In the genomic region with DNA sequence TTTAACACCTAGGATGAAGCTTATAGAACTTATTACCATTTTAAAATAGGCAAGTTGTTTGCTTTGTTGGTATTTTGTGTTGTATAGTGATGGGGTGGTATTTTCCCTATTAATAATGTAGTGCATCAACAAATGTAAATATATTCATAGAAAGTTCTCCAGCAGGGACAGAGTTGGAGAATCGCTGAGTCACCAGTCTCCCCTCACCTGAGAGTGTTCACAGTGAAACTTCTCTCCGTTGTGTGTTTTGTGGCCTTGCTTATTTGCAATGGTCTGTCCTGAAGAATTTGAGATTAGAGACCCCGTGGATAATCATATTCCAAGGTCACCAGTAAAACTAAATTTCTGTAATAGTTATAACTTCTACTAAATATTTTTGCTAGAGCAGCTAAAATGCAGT, we compare ENCODE assay signal across 24 cellular contexts.
"Had no signal": no experiment of that assay in that cellular context is flagged by ENCODE, and none has a peak within 500 bp of the region (broad histone marks: within the 10 kb centered on the region; RNA-seq: fewer than 3 reads in every experiment).

No MANE protein-coding gene starts in this region.

- H2AFZ ChIP-seq: neural progenitor cell, parathyroid adenoma had no signal

- H3K27me3 ChIP-seq: dorsolateral prefrontal cortex, gastrocnemius medialis, neural progenitor cell, testis, tibial artery had no signal

- H3K9ac ChIP-seq: neural progenitor cell, parathyroid adenoma had no signal

- H3K4me1 Mint-ChIP-seq: neural progenitor cell had no signal

- H3K9me3 ChIP-seq: gastrocnemius medialis, mucosa of descending colon, testis, tibial artery had no signal

- DNase-seq: dorsolateral prefrontal cortex; effector CD4-positive, alpha-beta T cell; gastrocnemius medialis; head of caudate nucleus; mucosa of descending colon; naive B cell; stimulated activated CD4-positive, alpha-beta T cell treated with anti-CD3 and anti-CD28 coated beads, Interleukin-2, amount 100 ng/mL, for 24 hours; stimulated activated CD4-positive, alpha-beta T cell treated with anti-CD3 and anti-CD28 coated beads, Interleukin-4, amount 100 ng/mL, for 24 hours; stimulated activated naive CD8-positive, alpha-beta T cell treated with anti-CD3 and anti-CD28 coated beads, Interleukin-15, Interleukin-2, amounts not matched to agents 100 U/mL and 50 U/mL, for 24 hours; substantia nigra; testis; tibial artery had no signal

- FAIRE-seq: colon, keratinocyte had no signal

- ATAC-seq: gastrocnemius medialis; left lobe of liver; mucosa of descending colon; sciatic nerve; stimulated activated effector memory CD8-positive, alpha-beta T cell treated with anti-CD3 and anti-CD28 coated beads, Interleukin-12 subunit alpha, Interleukin-12 subunit beta, amount 100 ng/mL, for 72 hours; stimulated activated naive CD8-positive, alpha-beta T cell treated with anti-CD3 and anti-CD28 coated beads, Interleukin-15, Interleukin-2, amounts not matched to agents 100 U/mL and 50 U/mL, for 24 hours had no signal

- H3K36me3 ChIP-seq: gastrocnemius medialis, neural progenitor cell, tibial artery had no signal

- H3K4me3 Mint-ChIP-seq: memory B cell; nephron; neural progenitor cell; stimulated activated effector memory CD8-positive, alpha-beta T cell treated with anti-CD3 and anti-CD28 coated beads, Interleukin-12 subunit alpha, Interleukin-12 subunit beta, amount 100 ng/mL, for 72 hours; type B pancreatic cell had no signal

- H3K27me3 Mint-ChIP-seq: memory B cell, naive B cell, progenitor cell of endocrine pancreas, type B pancreatic cell had no signal

- H3K4me3 ChIP-seq: dorsolateral prefrontal cortex, gastrocnemius medialis, lung, mucosa of descending colon, neural progenitor cell, testis, tibial artery had no signal

- H3K27ac ChIP-seq: dorsolateral prefrontal cortex, gastrocnemius medialis, neural progenitor cell, parathyroid adenoma, testis, tibial artery had no signal

- H3K27ac Mint-ChIP-seq: memory B cell; nephron; neural progenitor cell; progenitor cell of endocrine pancreas; stimulated activated effector memory CD8-positive, alpha-beta T cell treated with anti-CD3 and anti-CD28 coated beads, Interleukin-12 subunit alpha, Interleukin-12 subunit beta, amount 100 ng/mL, for 72 hours; type B pancreatic cell had no signal

- H3K36me3 Mint-ChIP-seq: stimulated activated effector memory CD8-positive, alpha-beta T cell treated with anti-CD3 and anti-CD28 coated beads, Interleukin-12 subunit alpha, Interleukin-12 subunit beta, amount 100 ng/mL, for 72 hours; type B pancreatic cell had no signal

- H3K4me2 ChIP-seq: neural progenitor cell had no signal

- H3K4me1 ChIP-seq: neural progenitor cell, parathyroid adenoma, testis had no signal

- H3K9me3 Mint-ChIP-seq: nephron, neural progenitor cell, type B pancreatic cell had no signal
